In genomic region chr17:54426287-54426886, GRCh38 we compare ENCODE assay signal across 11 cellular contexts.
DNase-seq lines count a peak whose midpoint lies in the region; ATAC-seq and TF ChIP-seq lines count a peak whose summit lies in the region.
"Had no signal": no experiment of that assay in that cellular context is flagged by ENCODE, and none has a peak within 500 bp of the region (broad histone marks: within the 10 kb centered on the region; RNA-seq: fewer than 3 reads in every experiment).

No MANE protein-coding gene starts in this region.

- H3K4me3 ChIP-seq in RWPE2 (ENCODE audit: severe bottlenecking) (no peak overlapping the region), sigmoid colon (no peak overlapping the region)

- WGBS in sigmoid colon, 2 donors = 54 to 55% methylated on average over 1 of the region's 1 CpG

- H3K27me3 ChIP-seq in RWPE2 (ENCODE audit: insufficient read depth, poor library complexity, severe bottlenecking) (no peaks in the 10 kb centered on the region), sigmoid colon (no peaks in the 10 kb centered on the region)

- H3K9me3 ChIP-seq in RWPE2 (ENCODE audit: severe bottlenecking) (no peaks in the 10 kb centered on the region), sigmoid colon (no peaks in the 10 kb centered on the region)

- no peaks in the 10 kb centered on the region for H3K36me3 ChIP-seq in RWPE2 (ENCODE audit: low read depth)
- H3K36me3 ChIP-seq in sigmoid colon = no peaks in the 10 kb centered on the region

- intact Hi-C loops in sigmoid colon (cut with DNase I) = no loop called here

- H3K27ac ChIP-seq in RWPE2 (ENCODE audit: poor library complexity, severe bottlenecking) = no peak overlapping the region
- H3K27ac ChIP-seq in sigmoid colon = no peak overlapping the region

- no peak for TF ChIP-seq EP300 in sigmoid colon (IDR thresholded peaks at IDR 0.05)

- ATAC-seq in RWPE2 (ENCODE audit: low read depth) (0 out of 3 replicates have a peak, but pooled peaks have one; percentile 36), HG02610 (IDR thresholded peaks at IDR 0.05; ENCODE audit: unreplicated experiment) (no peak)

- TF ChIP-seq CTCF in RWPE2 (IDR thresholded peaks at IDR 0.05; ENCODE audit: poor library complexity, severe bottlenecking) = peak; percentile 73
- no peak for TF ChIP-seq CTCF in sigmoid colon (IDR thresholded peaks at IDR 0.05)

- TF ChIP-seq POLR2A in sigmoid colon (IDR thresholded peaks at IDR 0.05) = no peak

- no peaks in the 10 kb centered on the region for H3K4me1 ChIP-seq in RWPE2 (ENCODE audit: insufficient read depth, poor library complexity, severe bottlenecking)
- no peaks in the 10 kb centered on the region for H3K4me1 ChIP-seq in sigmoid colon

- DNase-seq in COLO829 (ENCODE audit: low spot score) (peak; percentile 13), HT-29 (ENCODE audit: low spot score) (peak; percentile 35), RWPE2 (ENCODE audit: low spot score) (no peak), iris pigment epithelial cell (ENCODE audit: low read depth) (peak; percentile 0), COLO668 (lab: John Stamatoyannopoulos, UW; ENCODE audit: unreplicated experiment) (no peak), sigmoid colon (no peak), NCI-H526 treated with DMSO at 0.1 percent for 48 hours (lab: John Stamatoyannopoulos, UW) (no peak)
- DNase-seq: activated naive CD8-positive, alpha-beta T cell treated with anti-CD3 and anti-CD28 coated beads, Interleukin-2, amount 10 ng/mL, durations not matched to agents 7 days and 5 days; foreskin fibroblast; retina had no signal

Comparison
In these comparisons a context has a peak if more than half of its experiments do, and no peak if none do; other contexts are left out.
1. DNase-seq: peak in COLO829 (single experiment), HT-29 (single experiment) and iris pigment epithelial cell (single experiment); none in RWPE2 (single experiment), COLO668 (single experiment), sigmoid colon (single experiment) and NCI-H526 treated with DMSO at 0.1 percent for 48 hours (single experiment).